In genomic region chr11:68822546-68822945, GRCh38 we compare ENCODE assay signal across 29 cellular contexts.
"Had no signal": no experiment of that assay in that cellular context is flagged by ENCODE, and none has a peak within 500 bp of the region (broad histone marks: within the 10 kb centered on the region; RNA-seq: fewer than 3 reads in every experiment).

No MANE protein-coding gene starts in this region.

- H3K27ac ChIP-seq: colonic mucosa, coronary artery, dorsolateral prefrontal cortex, epithelial cell of prostate, esophagus muscularis mucosa, esophagus squamous epithelium, foreskin keratinocyte, gastrocnemius medialis, gastroesophageal sphincter, heart left ventricle, heart right ventricle, hepatocyte had no signal

- H3K27ac Mint-ChIP-seq: dendritic cell treated with granulocyte-macrophage colony-stimulating factor and Interleukin-4, amounts not matched to agents 40 ng/mL and 50 ng/mL, for 4 days; effector memory CD8-positive, alpha-beta T cell; endodermal cell had no signal

- H3K4me3 Mint-ChIP-seq: dendritic cell treated with granulocyte-macrophage colony-stimulating factor and Interleukin-4, amounts not matched to agents 40 ng/mL and 50 ng/mL, for 4 days; effector memory CD8-positive, alpha-beta T cell; endodermal cell had no signal

- H3K4me3 ChIP-seq: colonic mucosa, coronary artery, dorsolateral prefrontal cortex, esophagus muscularis mucosa, esophagus squamous epithelium, gastrocnemius medialis, gastroesophageal sphincter, heart left ventricle, heart right ventricle, hepatocyte had no signal

- DNase-seq: colonic mucosa; cortex of kidney; dermis blood vessel endothelial cell; dorsolateral prefrontal cortex; effector CD4-positive, alpha-beta T cell; effector CD8-positive, alpha-beta T cell; effector memory CD4-positive, alpha-beta T cell; effector memory CD8-positive, alpha-beta T cell; endodermal cell; erythroblast; esophagus squamous epithelium; foreskin fibroblast; foreskin keratinocyte; foreskin melanocyte; gastrocnemius medialis; glutamatergic neuron; head of caudate nucleus; heart left ventricle; heart right ventricle had no signal

- H3K27me3 ChIP-seq: colonic mucosa, dorsolateral prefrontal cortex, esophagus muscularis mucosa, esophagus squamous epithelium, foreskin keratinocyte, gastrocnemius medialis, gastroesophageal sphincter, heart left ventricle, heart right ventricle, hepatocyte had no signal

- H3K27me3 Mint-ChIP-seq: dendritic cell treated with granulocyte-macrophage colony-stimulating factor and Interleukin-4, amounts not matched to agents 40 ng/mL and 50 ng/mL, for 4 days; effector memory CD8-positive, alpha-beta T cell had no signal

- FAIRE-seq: endometrium, endothelial cell of umbilical vein, frontal cortex had no signal

- H3K4me2 ChIP-seq: hepatocyte had no signal

- H3K79me2 ChIP-seq: hepatocyte had no signal

- H3K9me3 Mint-ChIP-seq: dendritic cell treated with granulocyte-macrophage colony-stimulating factor and Interleukin-4, amounts not matched to agents 40 ng/mL and 50 ng/mL, for 4 days; effector memory CD8-positive, alpha-beta T cell; endodermal cell had no signal

- H3K36me3 ChIP-seq: colonic mucosa, gastrocnemius medialis had no signal

- H3K4me1 ChIP-seq: foreskin keratinocyte, gastrocnemius medialis had no signal

- H3K9me3 ChIP-seq: colonic mucosa, esophagus muscularis mucosa, esophagus squamous epithelium, gastrocnemius medialis, gastroesophageal sphincter, heart left ventricle, heart right ventricle had no signal

- H2AFZ ChIP-seq: hepatocyte had no signal

- ATAC-seq: effector memory CD8-positive, alpha-beta T cell; esophagus mucosa; foreskin keratinocyte; gastrocnemius medialis; gastroesophageal sphincter; heart left ventricle; heart right ventricle had no signal
